In genomic region chr7:28042721-28043120, GRCh38 we compare ENCODE assay signal across 18 cellular contexts.
"Had no signal": no experiment of that assay in that cellular context is flagged by ENCODE, and none has a peak within 500 bp of the region (broad histone marks: within the 10 kb centered on the region; RNA-seq: fewer than 3 reads in every experiment).

No MANE protein-coding gene starts in this region.

- H3K27me3 ChIP-seq: heart left ventricle, neutrophil, right lobe of liver had no signal

- H3K9me3 ChIP-seq: heart left ventricle, neutrophil, psoas muscle, right lobe of liver had no signal

- H3K36me3 ChIP-seq: heart left ventricle, neutrophil, right lobe of liver had no signal

- DNase-seq: effector CD4-positive, alpha-beta T cell; endodermal cell; heart left ventricle; hippocampal formation; left colon; left ventricle myocardium superior; naive thymus-derived CD4-positive, alpha-beta T cell; psoas muscle; retina; right lobe of liver; stimulated activated CD4-positive, alpha-beta T cell treated with anti-CD3 and anti-CD28 coated beads, Interleukin-2, amount 100 ng/mL, for 24 hours; stimulated activated CD4-positive, alpha-beta T cell treated with anti-CD3 and anti-CD28 coated beads, Interleukin-4, amount 100 ng/mL, for 4 hours; stimulated activated naive B cell treated with anti-CD40 and anti-IgM and Interleukin-4, amounts not matched to agents 10 μg/mL and 1 μg/mL and 100 μg/mL, for 72 hours had no signal

- FAIRE-seq: endothelial cell of umbilical vein, frontal cortex had no signal

- ATAC-seq: heart left ventricle; left colon; left ventricle myocardium superior; naive thymus-derived CD4-positive, alpha-beta T cell; psoas muscle; right lobe of liver; stimulated activated naive B cell treated with anti-CD40 and anti-IgM and Interleukin-4, amounts not matched to agents 10 μg/mL and 1 μg/mL and 100 μg/mL, for 72 hours had no signal

- H3K27ac ChIP-seq: coronary artery, heart left ventricle, neutrophil, psoas muscle, right lobe of liver had no signal

- H3K4me1 ChIP-seq: right lobe of liver had no signal

- H3K4me3 ChIP-seq: coronary artery, heart left ventricle, lung, psoas muscle, right lobe of liver had no signal
